Comparison of ENCODE assay signal across 2 cellular contexts in genomic region chr6:115165912-115166311, GRCh38.
TF ChIP-seq lines count a peak whose summit lies in the region.

No MANE protein-coding gene starts in this region.

TF ChIP-seq in GM23338, 12 proteins besides CTCF, POLR2A, EP300 and RAD21:
- peak; percentile 68; the same call in 1 of the 2 replicates for TF ChIP-seq ZNF462 (CRISPR knock-in tag; IDR thresholded peaks at IDR 0.05)
TF ChIP-seq in GM23338: peak in this region for 1; not testable (repeated sequence) for 11.

TF ChIP-seq in HepG2, 621 proteins besides CTCF, POLR2A, EP300 and RAD21 (continued from another document):
- peak; percentile 87; the same call in 1 of the 2 replicates for TF ChIP-seq ZNF576 (CRISPR knock-in tag; IDR thresholded peaks at IDR 0.05)
